3 cellular contexts compared by ENCODE assay signal in genomic region chr7:116650436-116650835, GRCh38.
"Had no signal": no experiment of that assay in that cellular context is flagged by ENCODE, and none has a peak within 500 bp of the region (broad histone marks: within the 10 kb centered on the region; RNA-seq: fewer than 3 reads in every experiment).

No MANE protein-coding gene starts in this region.

- ATAC-seq: GM12878 had no signal

- DNase-seq: GDM1, GF-D8 had no signal

- H3K4me3 ChIP-seq: GM12878 had no signal
